In genomic region chr12:62631531-62632520, GRCh38 we compare ENCODE assay signal across 8 cellular contexts.
DNase-seq lines count a peak whose midpoint lies in the region; ATAC-seq and TF ChIP-seq lines count a peak whose summit lies in the region.

No MANE protein-coding gene starts in this region.

- H3K27ac Mint-ChIP-seq in activated CD4-positive, alpha-beta memory T cell treated with anti-CD3 and anti-CD28 coated beads for 36 hours, result no peak overlapping the region

- POLR2A ChIA-PET in activated CD4-positive, alpha-beta memory T cell treated with anti-CD3 and anti-CD28 coated beads for 36 hours (lab: Charles Lee), result interaction anchor here (1.3 to 1.6 kb wide), 2 partner anchors 28 to 29 kb away, joined by 3 to 4 read pairs; no protein-coding TSS in a partner anchor

- H3K27me3 ChIP-seq in stomach, result peaks cover 0 to 6% (median 0%) of the 10 kb centered on the region in 3 donors

- H3K4me3 Mint-ChIP-seq in activated CD4-positive, alpha-beta memory T cell treated with anti-CD3 and anti-CD28 coated beads for 36 hours, result peak overlapping the region; percentile 71

- H3K27me3 Mint-ChIP-seq in activated CD4-positive, alpha-beta memory T cell treated with anti-CD3 and anti-CD28 coated beads for 36 hours, result peaks cover 73% of the 10 kb centered on the region

- H3K9me3 Mint-ChIP-seq in activated CD4-positive, alpha-beta memory T cell treated with anti-CD3 and anti-CD28 coated beads for 36 hours, result no peaks in the 10 kb centered on the region

- peak; percentile 25 for DNase-seq in DMS 273 treated with DMSO at 0.1 percent for 48 hours (lab: John Stamatoyannopoulos, UW)
- DNase-seq in HuH-7 (ENCODE audit: low spot score), result peak; percentile 81
- DNase-seq in activated CD4-positive, alpha-beta memory T cell treated with anti-CD3 and anti-CD28 coated beads for 36 hours, result peak; percentile 37
- DNase-seq in epidermal melanocyte (ENCODE audit: insufficient read length, low spot score), result peak; percentile 91
- peak; percentile 57 to 74 for DNase-seq in lung microvascular endothelial cell (ENCODE audit: low read depth in 2 of 2)
- peak; percentile 43 for DNase-seq in stomach

- no peaks in the 10 kb centered on the region for H3K36me3 ChIP-seq in stomach

- TF ChIP-seq POLR2A in stomach (IDR thresholded peaks at IDR 0.05), result no peak

- peak overlapping the region; percentile 52 to 59 (median 54) for H3K4me3 ChIP-seq in stomach

- ATAC-seq in GM21381 (IDR thresholded peaks at IDR 0.05; ENCODE audit: unreplicated experiment) (peak; percentile 67), GM21390 (IDR thresholded peaks at IDR 0.05; ENCODE audit: unreplicated experiment) (no peak)

- TF ChIP-seq EP300 in stomach (IDR thresholded peaks at IDR 0.05), result no peak

- H3K4me1 Mint-ChIP-seq in activated CD4-positive, alpha-beta memory T cell treated with anti-CD3 and anti-CD28 coated beads for 36 hours (ENCODE audit: low read depth), result peaks cover 7% of the 10 kb centered on the region

- CTCF ChIA-PET in activated CD4-positive, alpha-beta memory T cell treated with anti-CD3 and anti-CD28 coated beads for 36 hours (lab: Charles Lee), result interaction anchor here (1.1 kb wide), 1 partner anchor 163 kb away, joined by 3 read pairs; no protein-coding TSS in a partner anchor

- peak overlapping the region; percentile 23 to 79 (median 61) for H3K27ac ChIP-seq in stomach

- H3K36me3 Mint-ChIP-seq in activated CD4-positive, alpha-beta memory T cell treated with anti-CD3 and anti-CD28 coated beads for 36 hours, result peaks cover 2% of the 10 kb centered on the region

- peaks cover 10 to 22% (median 17%) of the 10 kb centered on the region in 4 donors for H3K4me1 ChIP-seq in stomach

- intact Hi-C loops in activated CD4-positive, alpha-beta memory T cell treated with anti-CD3 and anti-CD28 coated beads for 36 hours (cut with micrococcal nuclease), result no loop called here
- intact Hi-C loops in stomach (cut with DNase I; ENCODE audit: low total_unique reads), result no loop called here

- TF ChIP-seq CTCF in stomach (IDR thresholded peaks at IDR 0.05), result peak in 1 of 7 experiments; percentile 21

- WGBS in stomach, 5 donors, result 3 to 5% (median 4%) methylated on average over 50 to 63 of the region's 63 CpGs

- no peaks in the 10 kb centered on the region for H3K9me3 ChIP-seq in stomach

Comparison
In these comparisons a context has a peak if more than half of its experiments do, and no peak if none do; other contexts are left out.
1. DNase-seq: peak in every context shown above with its lines; median percentile 91 in epidermal melanocyte; 81 in HuH-7; 66 in lung microvascular endothelial cell; 43 in stomach; 37 in activated CD4-positive, alpha-beta memory T cell treated with anti-CD3 and anti-CD28 coated beads for 36 hours; 25 in DMS 273 treated with DMSO at 0.1 percent for 48 hours.